8 cellular contexts compared by ENCODE assay signal in the genomic region with DNA sequence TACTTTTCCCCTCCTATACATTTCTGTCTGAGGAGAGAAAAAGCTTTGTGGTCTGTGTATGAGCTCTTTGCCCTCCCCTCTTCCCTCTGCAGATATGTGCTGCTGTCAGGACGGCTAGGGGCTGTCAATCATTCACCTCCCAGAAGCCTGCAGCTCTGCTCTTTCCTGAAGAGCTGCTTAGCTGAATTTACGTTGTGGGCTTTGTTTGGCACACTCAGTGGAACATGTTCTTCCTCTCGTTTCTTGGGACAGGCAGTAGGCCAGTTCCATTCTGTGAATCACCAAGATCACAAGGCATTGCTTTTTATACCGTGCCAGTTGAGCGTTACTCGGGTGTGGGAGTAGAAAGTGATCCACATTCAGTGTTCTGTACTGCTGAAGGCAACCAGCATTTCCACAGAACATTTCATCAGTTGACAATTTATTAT.
DNase-seq lines count a peak whose midpoint lies in the region; ATAC-seq and TF ChIP-seq lines count a peak whose summit lies in the region.

No MANE protein-coding gene starts in this region.

- no peak overlapping the region for H3K4me3 ChIP-seq in epithelial cell of proximal tubule (ENCODE audit: low read depth, low read length)

- no peak for TF ChIP-seq CTCF in epithelial cell of proximal tubule (conservative IDR thresholded peaks at IDR 0.05; ENCODE audit: low read depth, low read length)

- peak; percentile 71 for ATAC-seq in GM18873 (IDR thresholded peaks at IDR 0.05; ENCODE audit: low FRiP score, unreplicated experiment)
- no peak for ATAC-seq in HG02885 (IDR thresholded peaks at IDR 0.05; ENCODE audit: poor library complexity, unreplicated experiment)

- DNase-seq in M059J (ENCODE audit: low read depth) (peak; percentile 92), epithelial cell of proximal tubule (ENCODE audit: low read depth) (peak; percentile 98), non-pigmented ciliary epithelial cell (ENCODE audit: low read depth) (peak; percentile 32), DMS53 (lab: John Stamatoyannopoulos, UW) (no peak), NCI-H2227 (lab: John Stamatoyannopoulos, UW; ENCODE audit: unreplicated experiment) (no peak), hepatic stellate cell (ENCODE audit: low spot score) (no peak)

Comparison
In these comparisons a context has a peak if more than half of its experiments do, and no peak if none do; other contexts are left out.
1. DNase-seq: peak in M059J (single experiment), epithelial cell of proximal tubule (single experiment) and non-pigmented ciliary epithelial cell (single experiment); none in DMS53 (single experiment), NCI-H2227 (single experiment) and hepatic stellate cell (single experiment).